ENCODE assay signal across 37 cellular contexts in genomic region chrX:153824348-153824747, GRCh38. TPM values are rescaled to one million over a fixed set of nuclear protein-coding genes. Genes with fewer than 3 reads are reported as not detected.
"Had no signal": no experiment of that assay in that cellular context is flagged by ENCODE, and none has a peak within 500 bp of the region (broad histone marks: within the 10 kb centered on the region; RNA-seq: fewer than 3 reads in every experiment).

No MANE protein-coding gene starts in this region.

- H3K36me3 Mint-ChIP-seq: activated naive CD4-positive, alpha-beta T cell treated with anti-CD3 and anti-CD28 coated beads, Interleukin-2, amount 10 ng/mL, durations not matched to agents 7 days and 5 days; activated naive CD8-positive, alpha-beta T cell had no signal

- ATAC-seq: activated CD8-positive, alpha-beta T cell treated with anti-CD3 and anti-CD28 coated beads, Interleukin-2, amount 10 ng/mL, durations not matched to agents 7 days and 5 days; activated naive CD8-positive, alpha-beta T cell treated with anti-CD3 and anti-CD28 coated beads, Interleukin-2, amount 50 U/mL, for 24 hours; activated T-cell treated with anti-CD3 and anti-CD28 coated beads, Interleukin-2, amount 50 U/mL, for 4 hours; PC-3 had no signal

- H3K9me3 Mint-ChIP-seq: activated naive CD4-positive, alpha-beta T cell treated with anti-CD3 and anti-CD28 coated beads, Interleukin-2, amount 10 ng/mL, durations not matched to agents 7 days and 5 days; activated naive CD8-positive, alpha-beta T cell treated with anti-CD3 and anti-CD28 coated beads, Interleukin-2, amount 50 U/mL, for 24 hours; activated T-cell treated with anti-CD3 and anti-CD28 coated beads, Interleukin-2, amount 50 U/mL, for 4 hours; activated T-helper 1 cell treated with anti-CD3 and anti-CD28 coated beads, Interleukin-12 subunit alpha, Interleukin-12 subunit beta, Interleukin-2, Interleukin-4 antibody, amounts not matched to agents 30 ng/mL and 10 ng/mL and 1 ng/mL, durations not matched to agents 14 hours and 24 hours and 36 hours had no signal

- H3K36me3 ChIP-seq: brain microvascular endothelial cell, Peyer's patch, SJSA1 had no signal

- H3K27me3 Mint-ChIP-seq: activated naive CD8-positive, alpha-beta T cell had no signal

- DNase-seq: activated CD4-positive, alpha-beta T cell treated with anti-CD3 and anti-CD28 coated beads for 1 hour; activated CD4-positive, alpha-beta T cell treated with anti-CD3 and anti-CD28 coated beads for 48 hours; activated CD4-positive, alpha-beta T cell treated with anti-CD3 and anti-CD28 coated beads, Interleukin-2, amount 50 U/mL, for 4 hours; activated CD4-positive, CD25-positive, alpha-beta regulatory T cell; activated CD8-positive, alpha-beta memory T cell treated with anti-CD3 and anti-CD28 coated beads, Interleukin-2, amount 50 U/mL, for 4 hours; activated CD8-positive, alpha-beta T cell treated with anti-CD3 and anti-CD28 coated beads, Interleukin-2, amount 10 ng/mL, durations not matched to agents 7 days and 5 days; activated naive CD4-positive, alpha-beta T cell treated with anti-CD3 and anti-CD28 coated beads, Interleukin-2, amount 10 ng/mL, durations not matched to agents 7 days and 5 days; activated naive CD8-positive, alpha-beta T cell treated with anti-CD3 and anti-CD28 coated beads, Interleukin-2, amount 50 U/mL, for 24 hours; activated T-cell treated with anti-CD3 and anti-CD28 coated beads for 4 hours; activated T-cell treated with anti-CD3 and anti-CD28 coated beads, Interleukin-2, amount 50 U/mL, for 4 hours; amniotic stem cell; aorta; brain microvascular endothelial cell; central memory CD4-positive, alpha-beta T cell; NCI-H1092 treated with DMSO at 0.1 percent for 48 hours; NCI-H1417; NCI-H146; NCI-H187; NCI-H2029 treated with DMSO at 0.1 percent for 48 hours; NCI-H2107; NCI-H2171; NCI-H510A; NCI-H526; NCI-H748 treated with DMSO at 0.1 percent for 48 hours; NK-92 treated with Interleukin-12 subunit alpha and Interleukin-12 subunit beta, amount 100 ng/mL, for 24 hours; PC-3; Peyer's patch; RPMI8226; SHP77 treated with DMSO at 0.1 percent for 48 hours; SW 1271; T-helper 1 cell; T-helper 2 cell; T-helper 9 cell had no signal

- H3K27me3 ChIP-seq: Peyer's patch had no signal

- H3K4me3 ChIP-seq: Peyer's patch, SJSA1 had no signal

- H3K27ac Mint-ChIP-seq: activated CD8-positive, alpha-beta T cell treated with anti-CD3 and anti-CD28 coated beads, Interleukin-2, amount 10 ng/mL, durations not matched to agents 7 days and 5 days; activated naive CD4-positive, alpha-beta T cell treated with anti-CD3 and anti-CD28 coated beads, Interleukin-2, amount 10 ng/mL, durations not matched to agents 7 days and 5 days; activated naive CD8-positive, alpha-beta T cell; activated naive CD8-positive, alpha-beta T cell treated with anti-CD3 and anti-CD28 coated beads, Interleukin-2, amount 50 U/mL, for 24 hours; activated T-helper 1 cell treated with anti-CD3 and anti-CD28 coated beads, Interleukin-12 subunit alpha, Interleukin-12 subunit beta, Interleukin-2, Interleukin-4 antibody, amounts not matched to agents 30 ng/mL and 10 ng/mL and 1 ng/mL, durations not matched to agents 14 hours and 24 hours and 36 hours had no signal

- H3K9me3 ChIP-seq: SJSA1 had no signal

- H3K4me3 Mint-ChIP-seq: activated CD8-positive, alpha-beta T cell treated with anti-CD3 and anti-CD28 coated beads, Interleukin-2, amount 10 ng/mL, durations not matched to agents 7 days and 5 days; activated naive CD4-positive, alpha-beta T cell treated with anti-CD3 and anti-CD28 coated beads, Interleukin-2, amount 10 ng/mL, durations not matched to agents 7 days and 5 days; activated naive CD8-positive, alpha-beta T cell; activated naive CD8-positive, alpha-beta T cell treated with anti-CD3 and anti-CD28 coated beads, Interleukin-2, amount 50 U/mL, for 24 hours; activated T-cell treated with anti-CD3 and anti-CD28 coated beads, Interleukin-2, amount 50 U/mL, for 4 hours; activated T-helper 1 cell treated with anti-CD3 and anti-CD28 coated beads, Interleukin-12 subunit alpha, Interleukin-12 subunit beta, Interleukin-2, Interleukin-4 antibody, amounts not matched to agents 30 ng/mL and 10 ng/mL and 1 ng/mL, durations not matched to agents 14 hours and 24 hours and 36 hours had no signal

- H3K27ac ChIP-seq: brain microvascular endothelial cell, Peyer's patch, SJSA1, VCaP had no signal

RNA-seq across cellular contexts. Expression of gene SRPK3, which starts 43.5 kb away (rescaled TPM):
- total RNA-seq: activated CD8-positive, alpha-beta T cell treated with anti-CD3 and anti-CD28 coated beads, Interleukin-2, amount 10 ng/mL, durations not matched to agents 7 days and 5 days; activated T-cell treated with anti-CD3 and anti-CD28 coated beads, Interleukin-2, amount 50 U/mL, for 4 hours; activated T-helper 1 cell treated with anti-CD3 and anti-CD28 coated beads, Interleukin-12 subunit alpha, Interleukin-12 subunit beta, Interleukin-2, Interleukin-4 antibody, amounts not matched to agents 30 ng/mL and 10 ng/mL and 1 ng/mL, durations not matched to agents 14 hours and 24 hours and 36 hours; SJSA1 had no signal
